ENCODE assay signal across 8 cellular contexts in genomic region chr2:65436169-65436824, GRCh38. TPM values are rescaled to one million over a fixed set of nuclear protein-coding genes. Genes with fewer than 3 reads are reported as not detected.
DNase-seq lines count a peak whose midpoint lies in the region; ATAC-seq and TF ChIP-seq lines count a peak whose summit lies in the region.

No MANE protein-coding gene starts in this region.

- TF ChIP-seq POLR2A in GM19099 (IDR thresholded peaks at IDR 0.05; ENCODE audit: extremely low read depth, insufficient read length, low read depth) = peak; percentile 19

- H3K9me3 Mint-ChIP-seq in activated CD4-positive, alpha-beta T cell treated with anti-CD3 and anti-CD28 coated beads, Interleukin-2, amount 10 ng/mL, durations not matched to agents 7 days and 5 days = no peaks in the 10 kb centered on the region
- H3K9me3 Mint-ChIP-seq in stimulated activated effector memory CD8-positive, alpha-beta T cell treated with anti-CD3 and anti-CD28 coated beads, Interleukin-12 subunit alpha, Interleukin-12 subunit beta, amount 100 ng/mL, for 72 hours = no peaks in the 10 kb centered on the region

- CTCF ChIA-PET in activated CD4-positive, alpha-beta T cell treated with anti-CD3 and anti-CD28 coated beads, Interleukin-2, amount 10 ng/mL, durations not matched to agents 7 days and 5 days (lab: Charles Lee) = interaction anchor here (1.2 to 1.9 kb wide), 3 partner anchors 19 to 267 kb away, joined by 3 to 5 read pairs (median 3); no protein-coding TSS in a partner anchor

- H3K36me3 ChIP-seq in effector memory CD4-positive, alpha-beta T cell (ENCODE audit: control insufficient read depth, insufficient read depth, low read length) = no peaks in the 10 kb centered on the region
- H3K36me3 ChIP-seq in lower lobe of right lung = no peaks in the 10 kb centered on the region

- DNase-seq in NCI-H446 treated with DMSO at 0.1 percent for 48 hours (lab: John Stamatoyannopoulos, UW) (peak; percentile 64), lower lobe of right lung (peak; percentile 93)
- peak; percentile 36 for DNase-seq in activated CD4-positive, alpha-beta T cell treated with anti-CD3 and anti-CD28 coated beads, Interleukin-2, amount 10 ng/mL, durations not matched to agents 7 days and 5 days
- peak in 2 of 3 donors; percentile 9 to 11 for DNase-seq in effector memory CD4-positive, alpha-beta T cell
- DNase-seq in stimulated activated effector memory CD8-positive, alpha-beta T cell treated with anti-CD3 and anti-CD28 coated beads, Interleukin-12 subunit alpha, Interleukin-12 subunit beta, amount 100 ng/mL, for 72 hours (ENCODE audit: low spot score in 2 of 2) = peak in 1 of 2 donors; percentile 71

- peaks cover 19% of the 10 kb centered on the region for H3K4me1 Mint-ChIP-seq in activated CD4-positive, alpha-beta T cell treated with anti-CD3 and anti-CD28 coated beads, Interleukin-2, amount 10 ng/mL, durations not matched to agents 7 days and 5 days
- H3K4me1 Mint-ChIP-seq in stimulated activated effector memory CD8-positive, alpha-beta T cell treated with anti-CD3 and anti-CD28 coated beads, Interleukin-12 subunit alpha, Interleukin-12 subunit beta, amount 100 ng/mL, for 72 hours = peaks cover 28% of the 10 kb centered on the region

- peaks cover 53% of the 10 kb centered on the region for H3K27me3 Mint-ChIP-seq in activated CD4-positive, alpha-beta T cell treated with anti-CD3 and anti-CD28 coated beads, Interleukin-2, amount 10 ng/mL, durations not matched to agents 7 days and 5 days

- intact Hi-C loops in lower lobe of right lung (cut with DNase I) = no loop called here

- peak overlapping the region; percentile 61 for H3K4me3 ChIP-seq in effector memory CD4-positive, alpha-beta T cell (ENCODE audit: insufficient read depth, low read depth, low read length, poor library complexity, severe bottlenecking)
- H3K4me3 ChIP-seq in lower lobe of right lung = peak overlapping the region; percentile 70

- no peaks in the 10 kb centered on the region for H3K9me3 ChIP-seq in effector memory CD4-positive, alpha-beta T cell (ENCODE audit: control insufficient read depth, low read length)
- H3K9me3 ChIP-seq in lower lobe of right lung = no peaks in the 10 kb centered on the region

- peak overlapping the region; percentile 80 for H3K4me3 Mint-ChIP-seq in activated CD4-positive, alpha-beta T cell treated with anti-CD3 and anti-CD28 coated beads, Interleukin-2, amount 10 ng/mL, durations not matched to agents 7 days and 5 days
- peak overlapping the region; percentile 93 for H3K4me3 Mint-ChIP-seq in stimulated activated effector memory CD8-positive, alpha-beta T cell treated with anti-CD3 and anti-CD28 coated beads, Interleukin-12 subunit alpha, Interleukin-12 subunit beta, amount 100 ng/mL, for 72 hours

- POLR2A ChIA-PET in activated CD4-positive, alpha-beta T cell treated with anti-CD3 and anti-CD28 coated beads, Interleukin-2, amount 10 ng/mL, durations not matched to agents 7 days and 5 days (lab: Charles Lee) = no interaction called here

- peaks cover 19% of the 10 kb centered on the region for H3K4me1 ChIP-seq in effector memory CD4-positive, alpha-beta T cell (ENCODE audit: control insufficient read depth, insufficient read depth, low read length, poor library complexity, severe bottlenecking)
- peaks cover 15% of the 10 kb centered on the region for H3K4me1 ChIP-seq in lower lobe of right lung

- peak; percentile 24 for ATAC-seq in HG03280 (IDR thresholded peaks at IDR 0.05; ENCODE audit: unreplicated experiment)
- peak; percentile 79 to 82 for ATAC-seq in lower lobe of right lung
- peak; percentile 33 for ATAC-seq in stimulated activated effector memory CD8-positive, alpha-beta T cell treated with anti-CD3 and anti-CD28 coated beads, Interleukin-12 subunit alpha, Interleukin-12 subunit beta, amount 100 ng/mL, for 72 hours

- peaks cover 27% of the 10 kb centered on the region for H3K27me3 ChIP-seq in effector memory CD4-positive, alpha-beta T cell (replicated peaks; ENCODE audit: control insufficient read depth, insufficient read depth, low read length, poor library complexity, severe bottlenecking)
- no peaks in the 10 kb centered on the region for H3K27me3 ChIP-seq in lower lobe of right lung (ENCODE audit: low read depth)

- peak overlapping the region; percentile 78 for H3K27ac Mint-ChIP-seq in activated CD4-positive, alpha-beta T cell treated with anti-CD3 and anti-CD28 coated beads, Interleukin-2, amount 10 ng/mL, durations not matched to agents 7 days and 5 days
- peak overlapping the region; percentile 78 for H3K27ac Mint-ChIP-seq in stimulated activated effector memory CD8-positive, alpha-beta T cell treated with anti-CD3 and anti-CD28 coated beads, Interleukin-12 subunit alpha, Interleukin-12 subunit beta, amount 100 ng/mL, for 72 hours

- no peaks in the 10 kb centered on the region for H3K36me3 Mint-ChIP-seq in activated CD4-positive, alpha-beta T cell treated with anti-CD3 and anti-CD28 coated beads, Interleukin-2, amount 10 ng/mL, durations not matched to agents 7 days and 5 days (ENCODE audit: low read depth)
- peaks cover 16% of the 10 kb centered on the region for H3K36me3 Mint-ChIP-seq in stimulated activated effector memory CD8-positive, alpha-beta T cell treated with anti-CD3 and anti-CD28 coated beads, Interleukin-12 subunit alpha, Interleukin-12 subunit beta, amount 100 ng/mL, for 72 hours

- no peak for TF ChIP-seq CTCF in C4-2B (conservative IDR thresholded peaks at IDR 0.05)
- no peak for TF ChIP-seq CTCF in lower lobe of right lung (IDR thresholded peaks at IDR 0.05)

- H3K27ac ChIP-seq in C4-2B = peak overlapping the region; percentile 81
- no peak overlapping the region for H3K27ac ChIP-seq in effector memory CD4-positive, alpha-beta T cell (ENCODE audit: insufficient read depth, low read length, poor library complexity, severe bottlenecking)
- H3K27ac ChIP-seq in lower lobe of right lung = peak overlapping the region; percentile 96

RNA-seq across cellular contexts. Expression of gene SPRED2, which starts 3.9 kb away (rescaled TPM):
- total RNA-seq in activated CD4-positive, alpha-beta T cell treated with anti-CD3 and anti-CD28 coated beads, Interleukin-2, amount 10 ng/mL, durations not matched to agents 7 days and 5 days = 1 to 10 TPM; 6.2 to 8.1 TPM
- total RNA-seq in lower lobe of right lung = 43.9 TPM

Comparison
In these comparisons a context has a peak if more than half of its experiments do, and no peak if none do; other contexts are left out.
1. ATAC-seq: peak in every context shown above with its lines; median percentile 80 in lower lobe of right lung; 33 in stimulated activated effector memory CD8-positive, alpha-beta T cell treated with anti-CD3 and anti-CD28 coated beads, Interleukin-12 subunit alpha, Interleukin-12 subunit beta, amount 100 ng/mL, for 72 hours; 24 in HG03280.